Comparison of ENCODE assay signal across 8 cellular contexts in genomic region chr12:95117178-95117599, GRCh38. TPM values are rescaled to one million over a fixed set of nuclear protein-coding genes. Genes with fewer than 3 reads are reported as not detected.
DNase-seq lines count a peak whose midpoint lies in the region; ATAC-seq and TF ChIP-seq lines count a peak whose summit lies in the region.

No MANE protein-coding gene starts in this region.

- peak; percentile 94 to 95 for TF ChIP-seq RAD21 in liver (IDR thresholded peaks at IDR 0.05)

- H3K9ac ChIP-seq in colonic mucosa (ENCODE audit: low read depth in 2 of 2, low read length in 2 of 2), result no peak overlapping the region
- H3K9ac ChIP-seq in liver (ENCODE audit: low read depth in 1 of 2, low read length in 2 of 2), result no peak overlapping the region

- peak; percentile 49 for ATAC-seq in GM18508 (IDR thresholded peaks at IDR 0.05; ENCODE audit: insufficient read depth, unreplicated experiment)
- peak; percentile 70 for ATAC-seq in HG03159 (IDR thresholded peaks at IDR 0.05; ENCODE audit: unreplicated experiment)
- peak; percentile 62 to 67 for ATAC-seq in activated CD4-positive, CD25-positive, alpha-beta regulatory T cell treated with anti-CD3 and anti-CD28 coated beads, Interleukin-2, amount 50 U/mL, for 24 hours

- 38% methylated on average over 2 of the region's 2 CpGs for WGBS in liver

- H3K36me3 ChIP-seq in colonic mucosa (no peaks in the 10 kb centered on the region), liver (ENCODE audit: control insufficient read depth in 4 of 4, insufficient read depth in 3 of 4, low read depth in 1 of 4, low read length in 3 of 4) (peaks cover 0 to 4% (median 0%) of the 10 kb centered on the region in 4 donors)

- no peak overlapping the region for H3K4me3 ChIP-seq in colonic mucosa
- H3K4me3 ChIP-seq in liver (ENCODE audit: low read depth in 1 of 3, low read length in 3 of 3), result no peak overlapping the region

- intact Hi-C loops in colonic mucosa (cut with DNase I), result loop anchor here (2.0 to 5.0 kb wide), 3 partner anchors 98 to 415 kb away; no protein-coding TSS in a partner anchor

- in situ Hi-C loops in ACHN (cut with HindIII; ENCODE audit: low pct_ligation_motif_present, low pct_unique_long_range_greater_than_20kb, low sequenced_read_pairs), result no loop called here

- DNase-seq in ACHN (peak; percentile 89), NCI-H226 (peak; percentile 25), colonic mucosa (peak; percentile 74)
- peak; percentile 13 to 60 (median 30) for DNase-seq in stimulated activated CD4-positive, alpha-beta T cell treated with anti-CD3 and anti-CD28 coated beads, TNF-alpha, amount 100 ng/mL, for 48 hours (ENCODE audit: low read depth in 3 of 3)

- TF ChIP-seq CTCF in colonic mucosa (IDR thresholded peaks at IDR 0.05) (peak; percentile 52), liver (IDR thresholded peaks at IDR 0.05; ENCODE audit: low read depth, low read length, missing input control) (peak; percentile 83)

- H3K4me1 ChIP-seq in colonic mucosa (peaks cover 11% of the 10 kb centered on the region), liver (ENCODE audit: control insufficient read depth in 4 of 4, insufficient read depth in 4 of 4, low read length in 3 of 4) (peaks cover 0 to 11% (median 8%) of the 10 kb centered on the region in 4 donors)

- H3K27ac ChIP-seq in colonic mucosa, result no peak overlapping the region
- no peak overlapping the region for H3K27ac ChIP-seq in liver (ENCODE audit: low read depth in 1 of 2, low read length in 2 of 2)

- H3K27me3 ChIP-seq in colonic mucosa (no peaks in the 10 kb centered on the region), liver (ENCODE audit: control insufficient read depth in 4 of 4, insufficient read depth in 4 of 4, low read length in 3 of 4) (no peaks in the 10 kb centered on the region)

- no peaks in the 10 kb centered on the region for H3K9me3 ChIP-seq in colonic mucosa
- no peaks in the 10 kb centered on the region for H3K9me3 ChIP-seq in liver (ENCODE audit: control insufficient read depth in 4 of 4, low read length in 3 of 4)

TF ChIP-seq in liver, 16 proteins besides CTCF, POLR2A, EP300 and RAD21:
- TF ChIP-seq SP1 (IDR thresholded peaks at IDR 0.05) (no peak), JUND (IDR thresholded peaks at IDR 0.05) (no peak), GABPA (IDR thresholded peaks at IDR 0.05 in 1 of 2, conservative IDR thresholded peaks at IDR 0.05 in 1 of 2) (no peak), RXRA (IDR thresholded peaks at IDR 0.05) (no peak), TAF1 (conservative IDR thresholded peaks at IDR 0.05) (no peak), FOXA2 (IDR thresholded peaks at IDR 0.05) (no peak), ATF3 (IDR thresholded peaks at IDR 0.05) (no peak), HNF4A (conservative IDR thresholded peaks at IDR 0.05) (no peak), MAX (IDR thresholded peaks at IDR 0.05) (no peak), EGR1 (IDR thresholded peaks at IDR 0.05; ENCODE audit: low read depth in 2 of 2) (no peak), ZBTB33 (IDR thresholded peaks at IDR 0.05) (no peak), FOXA1 (IDR thresholded peaks at IDR 0.05) (no peak), YY1 (IDR thresholded peaks at IDR 0.05) (no peak), HNF4G (IDR thresholded peaks at IDR 0.05) (no peak), REST (IDR thresholded peaks at IDR 0.05) (no peak), NR2F2 (IDR thresholded peaks at IDR 0.05) (no peak)

RNA-seq across cellular contexts. Expression of gene NR2C1, which starts 43.8 kb away (rescaled TPM):
- total RNA-seq in colonic mucosa, result 10 to 100 TPM; 25.7 to 30.0 TPM
- 10 to 100 TPM; 16.9 to 25.0 TPM for total RNA-seq in liver
- 10 to 100 TPM in 1 of 2 donors, 1 to 10 TPM in 1; 8.3 to 32.0 TPM for polyA plus RNA-seq in liver

Comparison
In these comparisons a context has a peak if more than half of its experiments do, and no peak if none do; other contexts are left out.
1. DNase-seq: peak in every context shown above with its lines; median percentile 89 in ACHN; 74 in colonic mucosa; 30 in stimulated activated CD4-positive, alpha-beta T cell treated with anti-CD3 and anti-CD28 coated beads, TNF-alpha, amount 100 ng/mL, for 48 hours; 25 in NCI-H226.